Comparison of ENCODE assay signal across 18 cellular contexts in genomic region chr13:85725433-85725832, GRCh38.
DNase-seq lines count a peak whose midpoint lies in the region; FAIRE-seq and TF ChIP-seq lines count a peak whose summit lies in the region.
"Had no signal": no experiment of that assay in that cellular context is flagged by ENCODE, and none has a peak within 500 bp of the region (broad histone marks: within the 10 kb centered on the region; RNA-seq: fewer than 3 reads in every experiment).

No MANE protein-coding gene starts in this region.

- H3K4me3 ChIP-seq in vagina (no peak overlapping the region), tibial nerve (no peak overlapping the region)
- H3K4me3 ChIP-seq: Peyer's patch had no signal

- H3K4me1 Mint-ChIP-seq in activated CD4-positive, alpha-beta T cell treated with anti-CD3 and anti-CD28 coated beads, Interleukin-2, amount 10 ng/mL, durations not matched to agents 7 days and 5 days: no peaks in the 10 kb centered on the region
- H3K4me1 Mint-ChIP-seq: H9, IgD-negative memory B cell had no signal

- no peak for TF ChIP-seq EP300 in tibial nerve (IDR thresholded peaks at IDR 0.05)

- H3K27ac ChIP-seq in 22Rv1: peak overlapping the region; percentile 92
- H3K27ac ChIP-seq in vagina: no peak overlapping the region
- no peak overlapping the region for H3K27ac ChIP-seq in tibial nerve
- H3K27ac ChIP-seq: Peyer's patch had no signal

- WGBS in tibial nerve, 2 donors: 91 to 97% methylated on average over 2 of the region's 2 CpGs

- H3K27me3 ChIP-seq in vagina (no peaks in the 10 kb centered on the region), tibial nerve (no peaks in the 10 kb centered on the region)
- H3K27me3 ChIP-seq: Peyer's patch had no signal

- intact Hi-C loops in vagina (cut with DNase I): no loop called here

- no peak overlapping the region for H3K27ac Mint-ChIP-seq in activated CD4-positive, alpha-beta T cell treated with anti-CD3 and anti-CD28 coated beads, Interleukin-2, amount 10 ng/mL, durations not matched to agents 7 days and 5 days
- H3K27ac Mint-ChIP-seq: CD4-positive, alpha-beta T cell; H9; IgD-negative memory B cell had no signal

- POLR2A ChIA-PET in activated CD4-positive, alpha-beta T cell treated with anti-CD3 and anti-CD28 coated beads, Interleukin-2, amount 10 ng/mL, durations not matched to agents 7 days and 5 days (lab: Charles Lee): no interaction called here

- CTCF ChIA-PET in activated CD4-positive, alpha-beta T cell treated with anti-CD3 and anti-CD28 coated beads, Interleukin-2, amount 10 ng/mL, durations not matched to agents 7 days and 5 days (lab: Charles Lee): no interaction called here

- no peaks in the 10 kb centered on the region for H3K27me3 Mint-ChIP-seq in activated CD4-positive, alpha-beta T cell treated with anti-CD3 and anti-CD28 coated beads, Interleukin-2, amount 10 ng/mL, durations not matched to agents 7 days and 5 days
- H3K27me3 Mint-ChIP-seq: CD4-positive, alpha-beta T cell; IgD-negative memory B cell had no signal

- TF ChIP-seq CTCF in 22Rv1 (IDR thresholded peaks at IDR 0.05): no peak
- no peak for TF ChIP-seq CTCF in vagina (IDR thresholded peaks at IDR 0.05)
- TF ChIP-seq CTCF in tibial nerve (IDR thresholded peaks at IDR 0.05): no peak

- TF ChIP-seq POLR2A in H54 (IDR thresholded peaks at IDR 0.05; ENCODE audit: low read depth, low read length): no peak
- no peak for TF ChIP-seq POLR2A in vagina (IDR thresholded peaks at IDR 0.05)
- no peak for TF ChIP-seq POLR2A in tibial nerve (IDR thresholded peaks at IDR 0.05)

- H3K36me3 ChIP-seq in vagina: no peaks in the 10 kb centered on the region
- H3K36me3 ChIP-seq in tibial nerve: no peaks in the 10 kb centered on the region
- H3K36me3 ChIP-seq: Peyer's patch had no signal

- H3K9me3 ChIP-seq in vagina (no peaks in the 10 kb centered on the region), tibial nerve (no peaks in the 10 kb centered on the region)
- H3K9me3 ChIP-seq: Peyer's patch had no signal

- FAIRE-seq in H54 (lab: Jason Lieb, UNC): peak; percentile 27

- H3K9me3 Mint-ChIP-seq in activated CD4-positive, alpha-beta T cell treated with anti-CD3 and anti-CD28 coated beads, Interleukin-2, amount 10 ng/mL, durations not matched to agents 7 days and 5 days: no peaks in the 10 kb centered on the region
- H3K9me3 Mint-ChIP-seq: CD4-positive, alpha-beta T cell; H9 had no signal

- no peak for DNase-seq in H54 (ENCODE audit: insufficient read length, low spot score)
- peak; percentile 14 for DNase-seq in NCI-H2196 (lab: John Stamatoyannopoulos, UW; ENCODE audit: unreplicated experiment)
- DNase-seq in SHP77 (lab: John Stamatoyannopoulos, UW): peak; percentile 86 to 90
- no peak for DNase-seq in vagina (ENCODE audit: extremely low spot score in 2 of 2)
- no peak for DNase-seq in tibial nerve (ENCODE audit: low spot score in 2 of 2)
- no peak for DNase-seq in A172 (ENCODE audit: low spot score)
- DNase-seq in activated CD4-positive, alpha-beta T cell treated with anti-CD3 and anti-CD28 coated beads, Interleukin-2, amount 10 ng/mL, durations not matched to agents 7 days and 5 days: no peak
- DNase-seq: ACHN; CD4-positive, alpha-beta T cell; H9; MV-4-11; NCI-H1694 treated with DMSO at 0.1 percent for 48 hours; NCI-H226; Peyer's patch; SIG-M5; T-helper 2 cell had no signal

- H3K36me3 Mint-ChIP-seq in activated CD4-positive, alpha-beta T cell treated with anti-CD3 and anti-CD28 coated beads, Interleukin-2, amount 10 ng/mL, durations not matched to agents 7 days and 5 days (ENCODE audit: low read depth): no peaks in the 10 kb centered on the region
- H3K36me3 Mint-ChIP-seq: IgD-negative memory B cell had no signal

- no peak overlapping the region for H3K4me3 Mint-ChIP-seq in activated CD4-positive, alpha-beta T cell treated with anti-CD3 and anti-CD28 coated beads, Interleukin-2, amount 10 ng/mL, durations not matched to agents 7 days and 5 days
- H3K4me3 Mint-ChIP-seq: CD4-positive, alpha-beta T cell; H9; IgD-negative memory B cell had no signal

- H3K4me1 ChIP-seq in vagina (no peaks in the 10 kb centered on the region), tibial nerve (no peaks in the 10 kb centered on the region)
- H3K4me1 ChIP-seq: Peyer's patch had no signal

Comparison
In these comparisons a context has a peak if more than half of its experiments do, and no peak if none do; other contexts are left out.
1. DNase-seq: peak in NCI-H2196 (single experiment) and SHP77 (2 of 2); none in H54 (single experiment), vagina (0 of 2), tibial nerve (0 of 2), A172 (single experiment) and activated CD4-positive, alpha-beta T cell treated with anti-CD3 and anti-CD28 coated beads, Interleukin-2, amount 10 ng/mL, durations not matched to agents 7 days and 5 days (single experiment).